Comparison of ENCODE assay signal across 18 cellular contexts in genomic region chr1:57741521-57741920, GRCh38.
DNase-seq lines count a peak whose midpoint lies in the region; ATAC-seq and TF ChIP-seq lines count a peak whose summit lies in the region.
"Had no signal": no experiment of that assay in that cellular context is flagged by ENCODE, and none has a peak within 500 bp of the region (broad histone marks: within the 10 kb centered on the region; RNA-seq: fewer than 3 reads in every experiment).

No MANE protein-coding gene starts in this region.

- H3F3A ChIP-seq in smooth muscle cell (ENCODE audit: low read depth): no peaks in the 10 kb centered on the region

- no peaks in the 10 kb centered on the region for H3K9me3 ChIP-seq in thyroid gland
- H3K9me3 ChIP-seq in smooth muscle cell (replicated peaks; ENCODE audit: low read depth): no peaks in the 10 kb centered on the region
- H3K9me3 ChIP-seq in heart left ventricle: no peaks in the 10 kb centered on the region
- H3K9me3 ChIP-seq: gastrocnemius medialis, transverse colon had no signal

- ATAC-seq in GM19351 (IDR thresholded peaks at IDR 0.05; ENCODE audit: unreplicated experiment): peak; percentile 98
- ATAC-seq in HG02610 (IDR thresholded peaks at IDR 0.05; ENCODE audit: unreplicated experiment): peak; percentile 92
- peak; percentile 68 for ATAC-seq in HG03354 (IDR thresholded peaks at IDR 0.05; ENCODE audit: poor library complexity, severe bottlenecking, unreplicated experiment)
- ATAC-seq in heart left ventricle: no peak
- ATAC-seq: gastrocnemius medialis had no signal

- H4K20me1 ChIP-seq in smooth muscle cell (ENCODE audit: low read depth): no peaks in the 10 kb centered on the region

- H3K27ac ChIP-seq in thyroid gland: no peak overlapping the region
- no peak overlapping the region for H3K27ac ChIP-seq in smooth muscle cell (ENCODE audit: low read depth)
- H3K27ac ChIP-seq in heart left ventricle: no peak overlapping the region
- H3K27ac ChIP-seq: cardiac muscle cell, gastrocnemius medialis, HL-60, parathyroid adenoma, transverse colon had no signal

- H3K4me2 ChIP-seq in smooth muscle cell: no peak overlapping the region

- no peaks in the 10 kb centered on the region for H3K36me3 ChIP-seq in thyroid gland
- no peaks in the 10 kb centered on the region for H3K36me3 ChIP-seq in smooth muscle cell (ENCODE audit: low read depth)
- H3K36me3 ChIP-seq in heart left ventricle: no peaks in the 10 kb centered on the region
- H3K36me3 ChIP-seq: cardiac muscle cell, gastrocnemius medialis, transverse colon had no signal

- no peaks in the 10 kb centered on the region for H3K79me2 ChIP-seq in smooth muscle cell (ENCODE audit: low read depth)
- H3K79me2 ChIP-seq: parathyroid adenoma had no signal

- POLR2A ChIA-PET in GM10248 (lab: Yijun Ruan, JAX): no interaction called here

- H2AFZ ChIP-seq in smooth muscle cell (ENCODE audit: low read depth): no peak overlapping the region
- H2AFZ ChIP-seq: parathyroid adenoma had no signal

- CTCF ChIA-PET in GM10248 (lab: Yijun Ruan, JAX): no interaction called here

- no peaks in the 10 kb centered on the region for H3K4me1 ChIP-seq in thyroid gland
- no peaks in the 10 kb centered on the region for H3K4me1 ChIP-seq in smooth muscle cell (ENCODE audit: low read depth)
- no peaks in the 10 kb centered on the region for H3K4me1 ChIP-seq in heart left ventricle
- H3K4me1 ChIP-seq: gastrocnemius medialis, parathyroid adenoma, transverse colon had no signal

- H3K4me3 ChIP-seq in thyroid gland (replicated peaks in 1 of 3): no peak overlapping the region
- no peak overlapping the region for H3K4me3 ChIP-seq in smooth muscle cell
- H3K4me3 ChIP-seq in heart left ventricle: no peak overlapping the region
- H3K4me3 ChIP-seq: cardiac muscle cell, gastrocnemius medialis, transverse colon had no signal

- no peak overlapping the region for H3K9ac ChIP-seq in smooth muscle cell (ENCODE audit: low read depth)
- H3K9ac ChIP-seq: parathyroid adenoma had no signal

- TF ChIP-seq POLR2A in thyroid gland (IDR thresholded peaks at IDR 0.05) (no peak), heart left ventricle (IDR thresholded peaks at IDR 0.05) (no peak)

- DNase-seq in GM10248 (ENCODE audit: extremely low spot score) (peak; percentile 14), thyroid gland (no peak), smooth muscle cell (lab: John Stamatoyannopoulos, UW; ENCODE audit: unreplicated experiment) (no peak), heart left ventricle (no peak)
- DNase-seq in activated CD4-positive, CD25-positive, alpha-beta regulatory T cell treated with anti-CD3 and anti-CD28 coated beads, Interleukin-2, amount 50 U/mL, for 72 hours: no peak
- DNase-seq: 8988T; activated B cell treated with CpG ODN at 0.5 μM for 24 hours; CD8-positive, alpha-beta memory T cell; gastrocnemius medialis; GDM1; stimulated activated CD4-positive, alpha-beta T cell treated with anti-CD3 and anti-CD28 coated beads, Interleukin-12 subunit alpha, Interleukin-12 subunit beta, amount 100 ng/mL, for 4 hours; transverse colon had no signal

- TF ChIP-seq CTCF in GM10248 (IDR thresholded peaks at IDR 0.05; ENCODE audit: control extremely low read depth, extremely low read depth, low read depth, missing control alignments) (no peak), thyroid gland (IDR thresholded peaks at IDR 0.05) (no peak), smooth muscle cell (IDR thresholded peaks at IDR 0.05; ENCODE audit: borderline replicate concordance, insufficient read depth, poor library complexity, severe bottlenecking) (no peak), heart left ventricle (IDR thresholded peaks at IDR 0.05) (no peak)

- intact Hi-C loops in thyroid gland (cut with DNase I): no loop called here
- intact Hi-C loops in heart left ventricle (cut with DNase I): no loop called here

- no peaks in the 10 kb centered on the region for H3K27me3 ChIP-seq in thyroid gland
- peaks cover 8% of the 10 kb centered on the region for H3K27me3 ChIP-seq in smooth muscle cell (ENCODE audit: low read depth)
- H3K27me3 ChIP-seq in heart left ventricle: no peaks in the 10 kb centered on the region
- H3K27me3 ChIP-seq: cardiac muscle cell, gastrocnemius medialis, transverse colon had no signal

- 63 to 70% methylated on average over 4 of the region's 4 CpGs for WGBS in thyroid gland, 2 donors
- WGBS in smooth muscle cell (ENCODE audit: low lambda C conversion rate): 63% methylated on average over 4 of the region's 4 CpGs
- 76 to 86% (median 81%) methylated on average over 4 of the region's 4 CpGs for WGBS in heart left ventricle, 4 donors

Comparison
In these comparisons a context has a peak if more than half of its experiments do, and no peak if none do; other contexts are left out.
1. ATAC-seq: peak in GM19351 (single experiment), HG02610 (single experiment) and HG03354 (single experiment); none in heart left ventricle (0 of 4).